In the genomic region with DNA sequence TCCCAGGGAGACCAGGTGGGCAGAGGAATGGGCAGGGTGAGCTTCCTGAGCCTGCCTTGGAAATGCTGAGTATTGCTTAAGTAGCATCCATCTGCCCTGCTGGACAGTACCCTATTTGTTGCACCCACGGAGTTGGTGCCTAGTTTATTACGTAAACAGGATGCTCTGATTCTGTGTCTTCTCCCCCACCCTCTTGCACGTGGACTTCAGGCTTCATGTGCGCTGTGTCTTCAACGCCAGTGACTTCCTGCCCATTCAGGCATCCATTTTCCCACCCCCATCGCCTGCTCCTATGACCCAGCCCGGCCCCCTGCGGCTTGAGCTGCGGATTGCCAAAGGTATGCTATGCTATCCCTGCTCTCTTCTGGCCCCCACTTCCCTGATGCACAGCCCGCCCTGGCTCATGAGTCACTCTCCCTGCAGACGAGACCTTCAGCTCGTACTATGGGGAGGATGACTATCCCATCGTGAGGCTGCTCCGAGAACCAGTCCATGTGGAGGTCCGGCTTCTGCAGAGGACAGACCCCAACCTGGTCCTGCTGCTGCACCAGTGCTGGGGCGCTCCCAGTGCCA, we compare ENCODE assay signal across 8 cellular contexts. TPM values are rescaled to one million over a fixed set of nuclear protein-coding genes. Genes with fewer than 3 reads are reported as not detected.
DNase-seq lines count a peak whose midpoint lies in the region; ATAC-seq and TF ChIP-seq lines count a peak whose summit lies in the region.

No MANE protein-coding gene starts in this region.

- H3K9ac ChIP-seq in MM.1S (ENCODE audit: low read length): no peak overlapping the region

- H2AFZ ChIP-seq in MM.1S (ENCODE audit: low read length): no peak overlapping the region

- POLR2A ChIA-PET in CD8-positive, alpha-beta memory T cell (lab: Charles Lee): no interaction called here
- POLR2A ChIA-PET in naive thymus-derived CD8-positive, alpha-beta T cell (lab: Charles Lee): interaction anchor here (0.8 to 1.7 kb wide), 2 partner anchors 14 to 42 kb away, joined by 3 to 4 read pairs; no protein-coding TSS in a partner anchor

- no peak overlapping the region for H3K27ac ChIP-seq in CD8-positive, alpha-beta memory T cell (ENCODE audit: low read depth, low read length)
- H3K27ac ChIP-seq in MM.1S (ENCODE audit: low read length): peak overlapping the region; percentile 100; the same call in 1 of the 2 replicates

- peak overlapping the region in 1 of 7 donors; percentile 56 for H3K4me3 Mint-ChIP-seq in CD8-positive, alpha-beta memory T cell
- H3K4me3 Mint-ChIP-seq in naive thymus-derived CD8-positive, alpha-beta T cell: peak overlapping the region in 3 of 10 donors; percentile 8 to 49 (median 20)

- H3K9me3 Mint-ChIP-seq in CD8-positive, alpha-beta memory T cell: no peaks in the 10 kb centered on the region
- no peaks in the 10 kb centered on the region for H3K9me3 Mint-ChIP-seq in naive thymus-derived CD8-positive, alpha-beta T cell

- peaks cover 20% of the 10 kb centered on the region for H3F3A ChIP-seq in MM.1S (ENCODE audit: insufficient read depth, low read length)

- H3K9me3 ChIP-seq in CD8-positive, alpha-beta memory T cell (ENCODE audit: low read length): no peaks in the 10 kb centered on the region
- no peaks in the 10 kb centered on the region for H3K9me3 ChIP-seq in MM.1S (replicated peaks; ENCODE audit: insufficient read depth, low read length)

- no peaks in the 10 kb centered on the region for H3K36me3 ChIP-seq in CD8-positive, alpha-beta memory T cell (ENCODE audit: insufficient read depth, low read length)
- no peaks in the 10 kb centered on the region for H3K36me3 ChIP-seq in MM.1S (replicated peaks; ENCODE audit: insufficient read depth, low read length)

- no peak for DNase-seq in CD8-positive, alpha-beta memory T cell
- DNase-seq in MM.1S (no peak), dermis blood vessel endothelial cell (peak; percentile 52), NCI-H1930 (lab: John Stamatoyannopoulos, UW) (no peak), NCI-H146 treated with DMSO at 0.1 percent for 48 hours (lab: John Stamatoyannopoulos, UW; ENCODE audit: unreplicated experiment) (no peak)
- peak in 1 of 10 donors; percentile 42 for DNase-seq in naive thymus-derived CD8-positive, alpha-beta T cell
- DNase-seq in stimulated activated CD4-positive, alpha-beta T cell treated with anti-CD3 and anti-CD28 coated beads, Interleukin-12 subunit alpha, Interleukin-12 subunit beta, amount 100 ng/mL, for 4 hours: no peak

- ATAC-seq in naive thymus-derived CD8-positive, alpha-beta T cell: peak; percentile 17 to 55
- ATAC-seq in HG02798 (IDR thresholded peaks at IDR 0.05; ENCODE audit: poor library complexity, unreplicated experiment): no peak

- peaks cover 29% of the 10 kb centered on the region for H3K4me1 ChIP-seq in CD8-positive, alpha-beta memory T cell (ENCODE audit: insufficient read depth, low read length)
- H3K4me1 ChIP-seq in MM.1S (ENCODE audit: low read length): peaks cover 54% of the 10 kb centered on the region

- CTCF ChIA-PET in CD8-positive, alpha-beta memory T cell (lab: Charles Lee): interaction anchor here (1.2 to 2.6 kb wide), 3 partner anchors 32 to 42 kb away, joined by 3 to 10 read pairs (median 8); a partner anchor contains a TSS

- H3K27ac Mint-ChIP-seq in CD8-positive, alpha-beta memory T cell: peak overlapping the region in 5 of 8 donors; percentile 42 to 77 (median 51)
- peak overlapping the region in 7 of 10 donors; percentile 32 to 92 (median 69) for H3K27ac Mint-ChIP-seq in naive thymus-derived CD8-positive, alpha-beta T cell

- H3K9me2 ChIP-seq in MM.1S (replicated peaks; ENCODE audit: insufficient read depth, low read length): no peaks in the 10 kb centered on the region

- no peaks in the 10 kb centered on the region for H3K79me2 ChIP-seq in MM.1S (ENCODE audit: low read length)

- no peaks in the 10 kb centered on the region for H4K20me1 ChIP-seq in MM.1S (ENCODE audit: insufficient read depth, low read length)

- H3K4me3 ChIP-seq in CD8-positive, alpha-beta memory T cell (ENCODE audit: low read length): no peak overlapping the region
- H3K4me3 ChIP-seq in MM.1S (ENCODE audit: low read length): no peak overlapping the region

- H3K4me2 ChIP-seq in MM.1S (ENCODE audit: low read depth, low read length): no peak overlapping the region

- no peak for TF ChIP-seq CTCF in MM.1S (IDR thresholded peaks at IDR 0.05; ENCODE audit: low read length)

- H3K4me1 Mint-ChIP-seq in CD8-positive, alpha-beta memory T cell: peaks cover 19 to 53% (median 42%) of the 10 kb centered on the region in 3 donors
- peaks cover 11 to 49% (median 46%) of the 10 kb centered on the region in 4 donors for H3K4me1 Mint-ChIP-seq in naive thymus-derived CD8-positive, alpha-beta T cell

- peaks cover 0 to 9% (median 0%) of the 10 kb centered on the region in 3 donors for H3K36me3 Mint-ChIP-seq in CD8-positive, alpha-beta memory T cell
- H3K36me3 Mint-ChIP-seq in naive thymus-derived CD8-positive, alpha-beta T cell: peaks cover 0 to 7% (median 0%) of the 10 kb centered on the region in 3 donors

- peaks cover 1 to 8% of the 10 kb centered on the region in 2 donors for H3K27me3 Mint-ChIP-seq in CD8-positive, alpha-beta memory T cell
- peaks cover 0 to 6% (median 0%) of the 10 kb centered on the region in 5 donors for H3K27me3 Mint-ChIP-seq in naive thymus-derived CD8-positive, alpha-beta T cell

- no peaks in the 10 kb centered on the region for H3K27me3 ChIP-seq in CD8-positive, alpha-beta memory T cell (ENCODE audit: insufficient read depth, low read length, poor library complexity, severe bottlenecking)
- H3K27me3 ChIP-seq in MM.1S (replicated peaks; ENCODE audit: insufficient read depth, low read length): no peaks in the 10 kb centered on the region

RNA-seq across cellular contexts. Expression of a gene that starts 5.7 kb away (rescaled TPM):
- total RNA-seq in CD8-positive, alpha-beta memory T cell: not detected
- 0.22 TPM for polyA plus RNA-seq in CD8-positive, alpha-beta memory T cell
- not detected in 2 replicates for total RNA-seq in dermis blood vessel endothelial cell
- not detected for total RNA-seq in naive thymus-derived CD8-positive, alpha-beta T cell
- polyA plus RNA-seq in naive thymus-derived CD8-positive, alpha-beta T cell: not detected

RNA-seq across cellular contexts. Expression of a gene that starts 17.3 kb away (rescaled TPM):
- under 1 TPM; 0.28 to 0.42 TPM for total RNA-seq in CD8-positive, alpha-beta memory T cell
- polyA plus RNA-seq in CD8-positive, alpha-beta memory T cell: 2.2 TPM
- 0.05 TPM in 1 of 2 replicates, not detected in the other for total RNA-seq in dermis blood vessel endothelial cell
- under 1 TPM in 1 of 2 experiments, not detected in 1; 0.16 TPM for total RNA-seq in naive thymus-derived CD8-positive, alpha-beta T cell
- polyA plus RNA-seq in naive thymus-derived CD8-positive, alpha-beta T cell: under 1 TPM in 1 of 3 donors, not detected in 2; 0.16 TPM

RNA-seq across cellular contexts. Expression of a gene that starts 31.1 kb away (rescaled TPM):
- total RNA-seq in CD8-positive, alpha-beta memory T cell: 100 to 1,000 TPM; 122 to 124 TPM
- 21.8 TPM for polyA plus RNA-seq in CD8-positive, alpha-beta memory T cell
- total RNA-seq in dermis blood vessel endothelial cell: 14.0 and 31.2 TPM in 2 replicates
- 10 to 100 TPM; 11.3 to 12.0 TPM for total RNA-seq in naive thymus-derived CD8-positive, alpha-beta T cell
- polyA plus RNA-seq in naive thymus-derived CD8-positive, alpha-beta T cell: 10 to 100 TPM; 10.8 to 27.1 (median 18.5) TPM

RNA-seq across cellular contexts. Expression of a gene that starts 33.3 kb away (rescaled TPM):
- 100 to 1,000 TPM; 201 to 204 TPM for total RNA-seq in CD8-positive, alpha-beta memory T cell
- polyA plus RNA-seq in CD8-positive, alpha-beta memory T cell: 19.0 TPM
- total RNA-seq in dermis blood vessel endothelial cell: 45.8 and 79.6 TPM in 2 replicates
- 10 to 100 TPM; 94.0 to 98.8 TPM for total RNA-seq in naive thymus-derived CD8-positive, alpha-beta T cell
- polyA plus RNA-seq in naive thymus-derived CD8-positive, alpha-beta T cell: 10 to 100 TPM; 14.2 to 19.5 (median 17.8) TPM

RNA-seq across cellular contexts. Expression of a gene that starts 40.9 kb away (rescaled TPM):
- total RNA-seq in CD8-positive, alpha-beta memory T cell: 100 to 1,000 TPM; 144 to 147 TPM
- 396 TPM for polyA plus RNA-seq in CD8-positive, alpha-beta memory T cell
- total RNA-seq in dermis blood vessel endothelial cell: 63.6 and 114 TPM in 2 replicates
- total RNA-seq in naive thymus-derived CD8-positive, alpha-beta T cell: 10 to 100 TPM; 52.4 to 60.5 TPM
- polyA plus RNA-seq in naive thymus-derived CD8-positive, alpha-beta T cell: 100 to 1,000 TPM; 216 to 295 (median 272) TPM
